Comparison of ENCODE assay signal across 18 cellular contexts in the genomic region with DNA sequence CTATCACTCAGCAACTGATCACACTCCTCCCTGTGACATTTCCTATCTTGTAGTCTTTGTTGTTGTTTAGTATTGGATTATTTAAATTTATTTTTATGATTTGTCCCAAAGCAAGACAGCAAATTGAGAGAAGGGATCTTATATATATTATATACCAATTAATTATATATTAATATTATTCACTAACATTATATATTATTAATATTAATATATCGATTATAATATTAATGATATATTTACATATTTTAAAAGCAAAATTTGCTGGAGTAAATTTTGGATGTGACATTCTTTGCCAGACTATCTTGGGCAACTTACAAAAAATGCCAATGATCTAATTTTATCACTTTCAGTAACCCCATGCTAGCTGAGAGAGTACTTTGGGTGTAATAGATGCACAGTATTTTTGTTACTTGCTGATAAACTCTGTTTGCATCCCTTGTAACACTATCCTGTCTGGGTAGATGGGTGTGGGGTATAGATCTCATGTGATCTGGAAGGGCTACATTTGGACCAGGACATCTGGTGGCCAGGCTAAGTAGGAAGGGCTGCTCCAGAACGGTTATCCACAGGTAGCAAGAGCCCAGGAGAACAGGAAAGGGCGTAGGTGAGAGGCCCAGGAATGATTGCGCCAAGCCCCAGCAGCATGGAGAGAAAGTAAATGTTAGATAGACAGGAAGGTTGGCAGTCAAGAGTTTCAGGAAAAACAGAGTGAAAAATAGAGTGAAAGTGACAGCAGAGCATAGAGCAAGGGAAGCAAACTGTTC.
DNase-seq lines count a peak whose midpoint lies in the region; ATAC-seq and TF ChIP-seq lines count a peak whose summit lies in the region.
"Had no signal": no experiment of that assay in that cellular context is flagged by ENCODE, and none has a peak within 500 bp of the region (broad histone marks: within the 10 kb centered on the region; RNA-seq: fewer than 3 reads in every experiment).

No MANE protein-coding gene starts in this region.

- no peaks in the 10 kb centered on the region for H3K9me3 Mint-ChIP-seq in activated naive CD8-positive, alpha-beta T cell treated with anti-CD3 and anti-CD28 coated beads, Interleukin-2, amount 10 ng/mL, durations not matched to agents 7 days and 5 days
- H3K9me3 Mint-ChIP-seq in activated naive CD8-positive, alpha-beta T cell treated with anti-CD3 and anti-CD28 coated beads for 36 hours = no peaks in the 10 kb centered on the region
- H3K9me3 Mint-ChIP-seq in progenitor cell of endocrine pancreas (ENCODE audit: low read depth) = no peaks in the 10 kb centered on the region
- peaks cover 0 to 4% (median 0%) of the 10 kb centered on the region in 8 donors for H3K9me3 Mint-ChIP-seq in CD4-positive, alpha-beta memory T cell

- no peaks in the 10 kb centered on the region for H3K27me3 Mint-ChIP-seq in activated naive CD8-positive, alpha-beta T cell treated with anti-CD3 and anti-CD28 coated beads, Interleukin-2, amount 10 ng/mL, durations not matched to agents 7 days and 5 days
- H3K27me3 Mint-ChIP-seq in activated naive CD8-positive, alpha-beta T cell treated with anti-CD3 and anti-CD28 coated beads for 36 hours = peaks cover 4% of the 10 kb centered on the region
- no peaks in the 10 kb centered on the region for H3K27me3 Mint-ChIP-seq in progenitor cell of endocrine pancreas
- H3K27me3 Mint-ChIP-seq in CD4-positive, alpha-beta memory T cell = no peaks in the 10 kb centered on the region

- ATAC-seq in activated naive CD8-positive, alpha-beta T cell treated with anti-CD3 and anti-CD28 coated beads, Interleukin-2, amount 10 ng/mL, durations not matched to agents 7 days and 5 days (ENCODE audit: low read depth) = no peak
- peak; percentile 92 for ATAC-seq in left lobe of liver

- H3K9me3 ChIP-seq in WERI-Rb-1 (ENCODE audit: severe bottlenecking) = no peaks in the 10 kb centered on the region
- no peaks in the 10 kb centered on the region for H3K9me3 ChIP-seq in CD4-positive, alpha-beta memory T cell (ENCODE audit: control insufficient read depth in 1 of 2, low read length in 2 of 2)
- no peaks in the 10 kb centered on the region for H3K9me3 ChIP-seq in osteoblast (ENCODE audit: low read depth, low read length)
- H3K9me3 ChIP-seq: MG63 had no signal

- H2AFZ ChIP-seq in osteoblast (ENCODE audit: low read length) = no peak overlapping the region

- H3K36me3 ChIP-seq in WERI-Rb-1 (no peaks in the 10 kb centered on the region), osteoblast (ENCODE audit: insufficient read depth, low read length) (no peaks in the 10 kb centered on the region)
- H3K36me3 ChIP-seq in CD4-positive, alpha-beta memory T cell (ENCODE audit: insufficient read depth, low read length) = no peaks in the 10 kb centered on the region
- H3K36me3 ChIP-seq: MG63 had no signal

- intact Hi-C loops in CD4-positive, alpha-beta memory T cell (cut with micrococcal nuclease) = no loop called here

- TF ChIP-seq CTCF in WERI-Rb-1 (IDR thresholded peaks at IDR 0.05; ENCODE audit: low read depth, low read length) (peak; percentile 31; the same call in 1 of the 2 replicates), progenitor cell of endocrine pancreas (IDR thresholded peaks at IDR 0.05; ENCODE audit: unreplicated experiment) (peak; percentile 41), osteoblast (IDR thresholded peaks at IDR 0.05; ENCODE audit: extremely low read depth, low read depth, low read length) (no peak)

- H4K20me1 ChIP-seq in osteoblast (ENCODE audit: insufficient read depth, low read length) = no peaks in the 10 kb centered on the region

- no peaks in the 10 kb centered on the region for H3K27me3 ChIP-seq in WERI-Rb-1 (ENCODE audit: insufficient read depth, low read depth, severe bottlenecking)
- H3K27me3 ChIP-seq in CD4-positive, alpha-beta memory T cell (ENCODE audit: insufficient read depth, low read length) = no peaks in the 10 kb centered on the region
- H3K27me3 ChIP-seq in osteoblast (ENCODE audit: insufficient read depth, low read length) = no peaks in the 10 kb centered on the region
- H3K27me3 ChIP-seq: MG63 had no signal

- H3K27ac ChIP-seq in WERI-Rb-1 (no peak overlapping the region), osteoblast (ENCODE audit: low read depth, low read length) (no peak overlapping the region)
- H3K27ac ChIP-seq in CD4-positive, alpha-beta memory T cell (ENCODE audit: low read depth, low read length) = no peak overlapping the region

- POLR2A ChIA-PET in activated naive CD8-positive, alpha-beta T cell treated with anti-CD3 and anti-CD28 coated beads, Interleukin-2, amount 10 ng/mL, durations not matched to agents 7 days and 5 days (lab: Charles Lee) = no interaction called here
- POLR2A ChIA-PET in CD4-positive, alpha-beta memory T cell (lab: Charles Lee; ENCODE audit: partially characterized antibody) = no interaction called here

- CTCF ChIA-PET in CD4-positive, alpha-beta memory T cell (lab: Charles Lee; ENCODE audit: partially characterized antibody) = no interaction called here

- H3K4me3 Mint-ChIP-seq in activated naive CD8-positive, alpha-beta T cell treated with anti-CD3 and anti-CD28 coated beads, Interleukin-2, amount 10 ng/mL, durations not matched to agents 7 days and 5 days = no peak overlapping the region
- H3K4me3 Mint-ChIP-seq in activated naive CD8-positive, alpha-beta T cell treated with anti-CD3 and anti-CD28 coated beads for 36 hours = no peak overlapping the region
- no peak overlapping the region for H3K4me3 Mint-ChIP-seq in progenitor cell of endocrine pancreas (ENCODE audit: low read depth)
- H3K4me3 Mint-ChIP-seq in CD4-positive, alpha-beta memory T cell = no peak overlapping the region
- H3K4me3 Mint-ChIP-seq: HFFc6 had no signal

- peak overlapping the region; percentile 6 for H3K27ac Mint-ChIP-seq in activated naive CD8-positive, alpha-beta T cell treated with anti-CD3 and anti-CD28 coated beads, Interleukin-2, amount 10 ng/mL, durations not matched to agents 7 days and 5 days
- H3K27ac Mint-ChIP-seq in activated naive CD8-positive, alpha-beta T cell treated with anti-CD3 and anti-CD28 coated beads for 36 hours = no peak overlapping the region
- H3K27ac Mint-ChIP-seq in progenitor cell of endocrine pancreas = no peak overlapping the region
- no peak overlapping the region for H3K27ac Mint-ChIP-seq in CD4-positive, alpha-beta memory T cell
- H3K27ac Mint-ChIP-seq: HFFc6 had no signal

- H3K79me2 ChIP-seq in osteoblast (ENCODE audit: insufficient read depth, low read length) = no peaks in the 10 kb centered on the region

- H3K4me3 ChIP-seq in WERI-Rb-1 (ENCODE audit: low read depth, low read length) (no peak overlapping the region), osteoblast (ENCODE audit: insufficient read depth, low read length) (no peak overlapping the region)
- H3K4me3 ChIP-seq in CD4-positive, alpha-beta memory T cell (ENCODE audit: low read length in 2 of 2) = no peak overlapping the region
- H3K4me3 ChIP-seq: MG63 had no signal

- H3K4me1 Mint-ChIP-seq in activated naive CD8-positive, alpha-beta T cell treated with anti-CD3 and anti-CD28 coated beads, Interleukin-2, amount 10 ng/mL, durations not matched to agents 7 days and 5 days = no peaks in the 10 kb centered on the region
- H3K4me1 Mint-ChIP-seq in activated naive CD8-positive, alpha-beta T cell treated with anti-CD3 and anti-CD28 coated beads for 36 hours = no peaks in the 10 kb centered on the region
- H3K4me1 Mint-ChIP-seq in progenitor cell of endocrine pancreas (ENCODE audit: low read depth) = no peaks in the 10 kb centered on the region
- no peaks in the 10 kb centered on the region for H3K4me1 Mint-ChIP-seq in CD4-positive, alpha-beta memory T cell

- H3K36me3 Mint-ChIP-seq in activated naive CD8-positive, alpha-beta T cell treated with anti-CD3 and anti-CD28 coated beads, Interleukin-2, amount 10 ng/mL, durations not matched to agents 7 days and 5 days = no peaks in the 10 kb centered on the region
- no peaks in the 10 kb centered on the region for H3K36me3 Mint-ChIP-seq in activated naive CD8-positive, alpha-beta T cell treated with anti-CD3 and anti-CD28 coated beads for 36 hours
- H3K36me3 Mint-ChIP-seq in progenitor cell of endocrine pancreas (ENCODE audit: insufficient read depth) = no peaks in the 10 kb centered on the region
- H3K36me3 Mint-ChIP-seq in CD4-positive, alpha-beta memory T cell = no peaks in the 10 kb centered on the region

- no peak overlapping the region for H3K4me2 ChIP-seq in osteoblast (ENCODE audit: insufficient read depth, low read length)

- H3K4me1 ChIP-seq in CD4-positive, alpha-beta memory T cell (ENCODE audit: insufficient read depth, low read length) = no peaks in the 10 kb centered on the region
- H3K4me1 ChIP-seq in osteoblast (ENCODE audit: insufficient read depth, low read length) = no peaks in the 10 kb centered on the region

- DNase-seq in activated naive CD8-positive, alpha-beta T cell treated with anti-CD3 and anti-CD28 coated beads, Interleukin-2, amount 10 ng/mL, durations not matched to agents 7 days and 5 days = no peak
- no peak for DNase-seq in activated naive CD8-positive, alpha-beta T cell treated with anti-CD3 and anti-CD28 coated beads for 36 hours
- peak; percentile 32 for DNase-seq in WERI-Rb-1
- DNase-seq in left lobe of liver (ENCODE audit: low spot score) = no peak
- no peak for DNase-seq in progenitor cell of endocrine pancreas (ENCODE audit: low spot score, unreplicated experiment)
- no peak for DNase-seq in GM19238 (ENCODE audit: insufficient read length, low spot score)
- no peak for DNase-seq in CD4-positive, alpha-beta memory T cell
- no peak for DNase-seq in osteoblast (ENCODE audit: insufficient read length, low spot score, missing footprints)
- DNase-seq: 8988T, AML-193, C1 segment of cervical spinal cord, HFFc6, Kasumi-1, MG63, NCI-H1694 treated with DMSO at 0.1 percent for 48 hours, NCI-H2107, NCI-H82, Right ventricle myocardium superior had no signal
